ENCODE assay signal across 12 cellular contexts in the genomic region with DNA sequence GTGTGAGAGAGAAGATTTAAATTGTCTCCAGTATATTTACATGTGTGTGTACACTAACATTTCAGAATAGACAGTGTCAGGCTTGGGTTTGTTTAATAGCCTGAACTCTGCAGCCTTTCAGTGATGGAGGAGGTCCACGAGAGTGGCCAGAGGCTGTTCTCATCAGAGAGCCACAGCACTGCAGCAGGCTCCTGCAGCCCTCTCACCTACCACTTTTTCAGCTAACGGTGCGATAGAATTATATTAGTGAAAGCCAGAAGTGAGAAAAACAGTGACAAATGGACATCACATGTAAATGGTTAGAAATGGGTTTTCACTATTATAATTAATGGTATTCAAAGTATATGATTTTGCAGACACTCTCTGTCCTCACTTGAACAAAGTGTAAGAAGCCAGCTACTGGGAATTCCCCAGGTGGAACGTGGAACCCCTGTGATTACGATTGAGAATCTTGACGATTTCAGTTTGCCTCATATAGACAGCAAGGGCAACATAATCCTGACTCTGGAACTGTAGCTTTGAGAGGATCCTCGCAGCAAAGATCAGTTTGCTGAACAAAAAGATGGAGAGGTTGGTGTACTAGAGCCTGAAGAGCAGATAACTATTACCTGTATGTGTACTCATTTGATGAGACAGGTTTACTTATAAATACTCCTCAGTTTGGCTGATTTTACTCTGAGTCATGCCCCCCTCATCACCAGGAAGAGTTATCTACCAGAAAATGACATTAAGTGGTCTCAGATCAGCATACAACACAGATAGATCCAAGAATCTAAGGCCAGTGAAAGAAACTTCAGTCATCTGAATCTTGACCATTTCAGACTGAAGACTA.
DNase-seq lines count a peak whose midpoint lies in the region; ATAC-seq and TF ChIP-seq lines count a peak whose summit lies in the region.
"Had no signal": no experiment of that assay in that cellular context is flagged by ENCODE, and none has a peak within 500 bp of the region (broad histone marks: within the 10 kb centered on the region; RNA-seq: fewer than 3 reads in every experiment).

No MANE protein-coding gene starts in this region.

- H3K4me1 ChIP-seq in HAP-1, result no peaks in the 10 kb centered on the region
- H3K4me1 ChIP-seq: BE2C had no signal

- peak overlapping the region; percentile 24 for H3K27ac ChIP-seq in brain microvascular endothelial cell

- ATAC-seq in HG02852 (IDR thresholded peaks at IDR 0.05; ENCODE audit: unreplicated experiment), result peak; percentile 57
- ATAC-seq in stimulated activated naive CD8-positive, alpha-beta T cell treated with anti-CD3 and anti-CD28 coated beads, Interleukin-15, amount 100 ng/mL, for 72 hours, result peak; percentile 37

- H3K4me3 Mint-ChIP-seq in stimulated activated naive CD8-positive, alpha-beta T cell treated with anti-CD3 and anti-CD28 coated beads, Interleukin-15, amount 100 ng/mL, for 72 hours, result peak overlapping the region in 1 of 2 donors; percentile 7
- H3K4me3 Mint-ChIP-seq: dendritic cell treated with granulocyte-macrophage colony-stimulating factor and Interleukin-4, amounts not matched to agents 40 ng/mL and 50 ng/mL, for 4 days had no signal

- H3K27me3 ChIP-seq in brain microvascular endothelial cell (replicated peaks) (no peaks in the 10 kb centered on the region), HAP-1 (ENCODE audit: low read depth) (no peaks in the 10 kb centered on the region)
- H3K27me3 ChIP-seq: BE2C had no signal

- H3K27ac Mint-ChIP-seq in stimulated activated naive CD8-positive, alpha-beta T cell treated with anti-CD3 and anti-CD28 coated beads, Interleukin-15, amount 100 ng/mL, for 72 hours, result no peak overlapping the region
- H3K27ac Mint-ChIP-seq: dendritic cell treated with granulocyte-macrophage colony-stimulating factor and Interleukin-4, amounts not matched to agents 40 ng/mL and 50 ng/mL, for 4 days had no signal

- DNase-seq in stimulated activated CD4-positive, alpha-beta T cell treated with anti-CD3 and anti-CD28 coated beads, Interleukin-4, amount 100 ng/mL, for 24 hours, result peak; percentile 21
- DNase-seq in stimulated activated CD4-positive, alpha-beta T cell treated with anti-CD3 and anti-CD28 coated beads, Interleukin-4, amount 100 ng/mL, for 1 hour, result no peak
- DNase-seq in brain microvascular endothelial cell (no peak), HAP-1 (ENCODE audit: low spot score in 2 of 2) (no peak), NCI-H2227 treated with DMSO at 0.1 percent for 48 hours (lab: John Stamatoyannopoulos, UW) (no peak), NCI-H1092 (lab: John Stamatoyannopoulos, UW) (no peak)
- no peak for DNase-seq in stimulated activated naive CD8-positive, alpha-beta T cell treated with anti-CD3 and anti-CD28 coated beads, Interleukin-15, amount 100 ng/mL, for 72 hours
- DNase-seq: BE2C, NCI-H146, small intestine had no signal

- H3K27me3 Mint-ChIP-seq in stimulated activated naive CD8-positive, alpha-beta T cell treated with anti-CD3 and anti-CD28 coated beads, Interleukin-15, amount 100 ng/mL, for 72 hours, result no peaks in the 10 kb centered on the region
- H3K27me3 Mint-ChIP-seq: dendritic cell treated with granulocyte-macrophage colony-stimulating factor and Interleukin-4, amounts not matched to agents 40 ng/mL and 50 ng/mL, for 4 days had no signal

- H3K4me1 Mint-ChIP-seq in stimulated activated naive CD8-positive, alpha-beta T cell treated with anti-CD3 and anti-CD28 coated beads, Interleukin-15, amount 100 ng/mL, for 72 hours, result peaks cover 42% of the 10 kb centered on the region

- H3K36me3 ChIP-seq in brain microvascular endothelial cell (replicated peaks) (peaks cover 45% of the 10 kb centered on the region), HAP-1 (replicated peaks) (no peaks in the 10 kb centered on the region)
- H3K36me3 ChIP-seq: BE2C had no signal

- H3K9me3 Mint-ChIP-seq in stimulated activated naive CD8-positive, alpha-beta T cell treated with anti-CD3 and anti-CD28 coated beads, Interleukin-15, amount 100 ng/mL, for 72 hours, result no peaks in the 10 kb centered on the region
- H3K9me3 Mint-ChIP-seq: dendritic cell treated with granulocyte-macrophage colony-stimulating factor and Interleukin-4, amounts not matched to agents 40 ng/mL and 50 ng/mL, for 4 days had no signal

- TF ChIP-seq CTCF in brain microvascular endothelial cell (IDR thresholded peaks at IDR 0.05; ENCODE audit: low read depth, low read length, missing control alignments), result no peak

- H3K9me3 ChIP-seq in HAP-1, result no peaks in the 10 kb centered on the region
- H3K9me3 ChIP-seq: BE2C had no signal

- in situ Hi-C loops in brain microvascular endothelial cell (cut with HindIII; ENCODE audit: low pct_ligation_motif_present, low sequenced_read_pairs) (loop anchor here (25.0 kb wide), 1 partner anchor 1079 kb away; no protein-coding TSS in a partner anchor), HAP-1 (cut with MboI; ENCODE audit: low sequenced_read_pairs) (no loop called here)

- H3K4me3 ChIP-seq in brain microvascular endothelial cell (ENCODE audit: low read depth, low read length) (no peak overlapping the region), HAP-1 (no peak overlapping the region)
